In genomic region chr12:31324845-31325523, GRCh38 we compare ENCODE assay signal across 1 cellular context.
A peak's percentile ranks its signal among the peaks of the same experiment; 100 is the strongest.
TF ChIP-seq lines count a peak whose summit lies in the region.

No MANE protein-coding gene starts in this region.

TF ChIP-seq in HepG2, 621 proteins besides CTCF, POLR2A, EP300 and RAD21 (continued from another document and continues in another):
- TF ChIP-seq ZHX1 (CRISPR knock-in tag; IDR thresholded peaks at IDR 0.05; ENCODE audit: low read depth) (no peak), HBP1 (CRISPR knock-in tag; IDR thresholded peaks at IDR 0.05; ENCODE audit: low read depth) (no peak), AHDC1 (CRISPR knock-in tag; IDR thresholded peaks at IDR 0.05; ENCODE audit: borderline replicate concordance) (no peak), SMAD3 (CRISPR knock-in tag; IDR thresholded peaks at IDR 0.05) (no peak; the same call in 1 of the 2 replicates), HNF4A (CRISPR knock-in tag; IDR thresholded peaks at IDR 0.05) (peak; percentile 4; the same call in 1 of the 2 replicates), ZNF776 (CRISPR knock-in tag; IDR thresholded peaks at IDR 0.05) (peak; percentile 24; the same call in 1 of the 2 replicates), NFE2L2 (IDR thresholded peaks at IDR 0.05; ENCODE audit: low read length) (no peak), ZNF510 (CRISPR knock-in tag; IDR thresholded peaks at IDR 0.05; ENCODE audit: low read depth) (no peak), ZNF160 (CRISPR knock-in tag; IDR thresholded peaks at IDR 0.05) (no peak), ZNF775 (CRISPR knock-in tag; IDR thresholded peaks at IDR 0.05; ENCODE audit: borderline replicate concordance) (no peak), AGO1 (IDR thresholded peaks at IDR 0.05; ENCODE audit: low read depth, low read length, poor library complexity, severe bottlenecking) (no peak), HDAC2 (CRISPR knock-in tag; IDR thresholded peaks at IDR 0.05) (peak; percentile 44; the same call in 1 of the 2 replicates), SCMH1 (CRISPR knock-in tag; IDR thresholded peaks at IDR 0.05; ENCODE audit: borderline replicate concordance) (no peak), TAF1 (CRISPR knock-in tag; IDR thresholded peaks at IDR 0.05) (peak; percentile 37; the same call in 1 of the 2 replicates), UBTF (CRISPR knock-in tag; IDR thresholded peaks at IDR 0.05) (peak; percentile 15; the same call in 1 of the 2 replicates), ZNF746 (CRISPR knock-in tag; IDR thresholded peaks at IDR 0.05) (no peak), ZNF687 (CRISPR knock-in tag; IDR thresholded peaks at IDR 0.05) (peak; percentile 67), KDM6A (CRISPR knock-in tag; IDR thresholded peaks at IDR 0.05; ENCODE audit: low read depth) (no peak), CENPT (CRISPR knock-in tag; IDR thresholded peaks at IDR 0.05; ENCODE audit: low read depth) (no peak), MTA3 (CRISPR knock-in tag; IDR thresholded peaks at IDR 0.05) (no peak), CREM (IDR thresholded peaks at IDR 0.05) (no peak), CREM (CRISPR knock-in tag; IDR thresholded peaks at IDR 0.05) (no peak), SP1 (IDR thresholded peaks at IDR 0.05) (no peak), SP1 (CRISPR knock-in tag; IDR thresholded peaks at IDR 0.05) (no peak), ZNF574 (CRISPR knock-in tag; IDR thresholded peaks at IDR 0.05) (no peak), FOXO1 (CRISPR knock-in tag; IDR thresholded peaks at IDR 0.05) (no peak), ZSCAN9 (CRISPR knock-in tag; IDR thresholded peaks at IDR 0.05; ENCODE audit: borderline replicate concordance) (peak; percentile 33; the same call in 1 of the 2 replicates), CCDC6 (CRISPR knock-in tag; IDR thresholded peaks at IDR 0.05) (0 out of 2 replicates have a peak, but pooled peaks have one; percentile 49), SP2 (CRISPR knock-in tag; IDR thresholded peaks at IDR 0.05) (no peak), ZNF549 (CRISPR knock-in tag; IDR thresholded peaks at IDR 0.05) (no peak), SNAPC5 (CRISPR knock-in tag; IDR thresholded peaks at IDR 0.05; ENCODE audit: borderline replicate concordance) (no peak), MLX (CRISPR knock-in tag; IDR thresholded peaks at IDR 0.05) (no peak), ZBTB2 (CRISPR knock-in tag; IDR thresholded peaks at IDR 0.05; ENCODE audit: low read depth) (no peak), BRD4 (CRISPR knock-in tag; IDR thresholded peaks at IDR 0.05) (peak; percentile 11; the same call in 1 of the 2 replicates), ZNF7 (CRISPR knock-in tag; IDR thresholded peaks at IDR 0.05) (no peak), BRCA1 (CRISPR knock-in tag; IDR thresholded peaks at IDR 0.05) (no peak), ZNF597 (CRISPR knock-in tag; IDR thresholded peaks at IDR 0.05) (no peak), DNMT3B (CRISPR knock-in tag; conservative IDR thresholded peaks at IDR 0.05) (no peak)
